Comparison of ENCODE assay signal across 9 cellular contexts in the genomic region with DNA sequence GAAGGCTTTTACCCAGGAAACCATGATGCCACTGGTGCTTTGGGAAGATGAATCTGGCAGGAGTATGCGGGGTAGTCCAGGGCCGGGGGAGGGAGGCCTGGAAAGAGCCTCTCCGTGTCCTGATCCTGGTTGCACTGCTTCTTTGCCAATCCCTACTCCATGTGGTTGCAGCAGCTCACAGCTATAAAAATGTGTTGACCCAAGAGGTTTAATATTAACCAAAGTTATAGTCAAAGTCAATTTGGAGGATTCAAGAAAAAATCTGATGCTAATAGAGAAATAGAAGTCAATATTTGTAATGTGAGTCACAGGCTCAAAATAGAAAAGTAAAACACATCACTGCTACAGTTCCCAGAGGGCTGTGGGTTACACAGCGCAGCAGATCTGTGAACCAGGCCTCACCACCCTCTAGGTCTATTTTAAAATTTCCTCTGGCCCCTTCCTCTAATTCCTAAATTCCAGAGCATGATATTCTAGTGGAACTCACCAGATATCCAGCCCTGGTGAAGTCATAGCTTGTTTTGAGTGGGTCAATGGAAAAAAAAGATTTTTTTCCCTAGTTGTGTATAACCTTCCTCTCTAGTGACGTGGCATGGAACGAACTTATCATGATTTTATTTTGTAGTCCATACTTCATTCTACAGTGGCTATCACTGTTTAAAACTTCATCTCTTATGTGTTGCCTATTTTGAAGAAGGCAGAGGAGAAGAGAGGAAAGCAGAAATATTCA.
DNase-seq lines count a peak whose midpoint lies in the region; ATAC-seq and TF ChIP-seq lines count a peak whose summit lies in the region.
"Had no signal": no experiment of that assay in that cellular context is flagged by ENCODE, and none has a peak within 500 bp of the region (broad histone marks: within the 10 kb centered on the region; RNA-seq: fewer than 3 reads in every experiment).

No MANE protein-coding gene starts in this region.

- no peaks in the 10 kb centered on the region for H3K9me3 ChIP-seq in stomach
- no peaks in the 10 kb centered on the region for H3K9me3 ChIP-seq in breast epithelium

- 21 to 34% (median 26%) methylated on average over 6 of the region's 6 CpGs for WGBS in stomach, 5 donors

- H3K4me3 ChIP-seq in stomach (no peak overlapping the region), breast epithelium (no peak overlapping the region)

- ATAC-seq in GM18907 (IDR thresholded peaks at IDR 0.05; ENCODE audit: unreplicated experiment) (peak; percentile 42), GM19324 (IDR thresholded peaks at IDR 0.05; ENCODE audit: low FRiP score, unreplicated experiment) (no peak)
- ATAC-seq: activated CD8-positive, alpha-beta T cell treated with anti-CD3 and anti-CD28 coated beads, Interleukin-2, amount 10 ng/mL, durations not matched to agents 7 days and 5 days had no signal

- TF ChIP-seq POLR2A in stomach (IDR thresholded peaks at IDR 0.05) (no peak), breast epithelium (IDR thresholded peaks at IDR 0.05) (no peak)

- H3K27ac ChIP-seq in stomach (peak overlapping the region; percentile 80 to 91 (median 84)), breast epithelium (peak overlapping the region in 1 of 2 donors; percentile 48)

- DNase-seq in brain pericyte (ENCODE audit: low read depth, low spot score) (peak; percentile 58), kidney tubule cell (ENCODE audit: low spot score) (peak; percentile 95), stomach (peak; percentile 59), NCI-H1930 (lab: John Stamatoyannopoulos, UW) (no peak), NOMO-1 treated with dmso at 0.1 percent for 144 hours (lab: John Stamatoyannopoulos, UW; ENCODE audit: unreplicated experiment) (no peak), breast epithelium (ENCODE audit: low spot score in 2 of 2) (no peak)
- DNase-seq: activated CD8-positive, alpha-beta T cell treated with anti-CD3 and anti-CD28 coated beads, Interleukin-2, amount 10 ng/mL, durations not matched to agents 7 days and 5 days had no signal

- H3K4me1 ChIP-seq in stomach = peaks cover 32 to 87% (median 71%) of the 10 kb centered on the region in 4 donors
- no peaks in the 10 kb centered on the region for H3K4me1 ChIP-seq in breast epithelium

- intact Hi-C loops in stomach (cut with DNase I; ENCODE audit: low total_unique reads) = no loop called here
- intact Hi-C loops in breast epithelium (cut with DNase I; ENCODE audit: low total_unique reads) = no loop called here

- no peak for TF ChIP-seq EP300 in stomach (IDR thresholded peaks at IDR 0.05)

- no peaks in the 10 kb centered on the region for H3K36me3 ChIP-seq in stomach
- no peaks in the 10 kb centered on the region for H3K36me3 ChIP-seq in breast epithelium

- H3K27me3 ChIP-seq in stomach (no peaks in the 10 kb centered on the region), breast epithelium (no peaks in the 10 kb centered on the region)

- no peak for TF ChIP-seq CTCF in stomach (IDR thresholded peaks at IDR 0.05)
- no peak for TF ChIP-seq CTCF in breast epithelium (IDR thresholded peaks at IDR 0.05)

Comparison
In these comparisons a context has a peak if more than half of its experiments do, and no peak if none do; other contexts are left out.
1. DNase-seq: peak in brain pericyte (single experiment), kidney tubule cell (single experiment) and stomach (single experiment); none in NCI-H1930 (0 of 2), NOMO-1 treated with dmso at 0.1 percent for 144 hours (single experiment) and breast epithelium (0 of 2).